13 cellular contexts compared by ENCODE assay signal in genomic region chr6:163429858-163430448, GRCh38.
"Had no signal": no experiment of that assay in that cellular context is flagged by ENCODE, and none has a peak within 500 bp of the region (broad histone marks: within the 10 kb centered on the region; RNA-seq: fewer than 3 reads in every experiment).

No MANE protein-coding gene starts in this region.

- H3K9me3 Mint-ChIP-seq: activated CD4-positive, alpha-beta memory T cell treated with anti-CD3 and anti-CD28 coated beads, Interleukin-2, amount 10 ng/mL, durations not matched to agents 7 days and 5 days; activated naive CD8-positive, alpha-beta T cell treated with anti-CD3 and anti-CD28 coated beads, Interleukin-2, amount 50 U/mL, for 24 hours; activated T-cell treated with anti-CD3 and anti-CD28 coated beads, Interleukin-2, amount 50 U/mL, for 72 hours; natural killer cell treated with Interleukin-12 subunit alpha and Interleukin-12 subunit beta and Interleukin-15 and Interleukin-18, amount 100 ng/mL, for 72 hours; stimulated activated naive CD8-positive, alpha-beta T cell treated with anti-CD3 and anti-CD28 coated beads, Interleukin-15, amount 100 ng/mL, for 72 hours; T-helper 2 cell treated with Interferon-gamma antibody and Interleukin-4, amounts not matched to agents 5 μg/mL and 100 μg/mL, for 36 hours had no signal

- H3K4me3 Mint-ChIP-seq: activated CD4-positive, alpha-beta memory T cell treated with anti-CD3 and anti-CD28 coated beads, Interleukin-2, amount 10 ng/mL, durations not matched to agents 7 days and 5 days; activated naive CD8-positive, alpha-beta T cell treated with anti-CD3 and anti-CD28 coated beads, Interleukin-2, amount 50 U/mL, for 24 hours; activated T-cell treated with anti-CD3 and anti-CD28 coated beads, Interleukin-2, amount 50 U/mL, for 72 hours; natural killer cell treated with Interleukin-12 subunit alpha and Interleukin-12 subunit beta and Interleukin-15 and Interleukin-18, amount 100 ng/mL, for 72 hours; stimulated activated naive CD8-positive, alpha-beta T cell treated with anti-CD3 and anti-CD28 coated beads, Interleukin-15, amount 100 ng/mL, for 72 hours; T-helper 2 cell treated with Interferon-gamma antibody and Interleukin-4, amounts not matched to agents 5 μg/mL and 100 μg/mL, for 36 hours had no signal

- DNase-seq: activated CD4-positive, alpha-beta memory T cell treated with anti-CD3 and anti-CD28 coated beads, Interleukin-2, amount 10 ng/mL, durations not matched to agents 7 days and 5 days; activated CD8-positive, alpha-beta memory T cell treated with anti-CD3 and anti-CD28 coated beads, Interleukin-2, amount 50 U/mL, for 4 hours; activated naive CD8-positive, alpha-beta T cell treated with anti-CD3 and anti-CD28 coated beads, Interleukin-2, amount 50 U/mL, for 24 hours; activated T-cell treated with anti-CD3 and anti-CD28 coated beads, Interleukin-2, amount 50 U/mL, for 72 hours; dermis blood vessel endothelial cell; glutamatergic neuron; left colon; stimulated activated CD4-positive, alpha-beta T cell treated with anti-CD3 and anti-CD28 coated beads, Interleukin-4, amount 100 ng/mL, for 1 hour; stimulated activated naive CD8-positive, alpha-beta T cell treated with anti-CD3 and anti-CD28 coated beads, Interleukin-15, amount 100 ng/mL, for 72 hours had no signal

- H3K9me3 ChIP-seq: ascending aorta had no signal

- H3K27ac ChIP-seq: ascending aorta had no signal

- H3K36me3 ChIP-seq: ascending aorta had no signal

- H3K36me3 Mint-ChIP-seq: natural killer cell treated with Interleukin-12 subunit alpha and Interleukin-12 subunit beta and Interleukin-15 and Interleukin-18, amount 100 ng/mL, for 72 hours had no signal

- H3K27me3 ChIP-seq: ascending aorta had no signal

- H3K4me3 ChIP-seq: ascending aorta had no signal

- H3K27ac Mint-ChIP-seq: activated CD4-positive, alpha-beta memory T cell treated with anti-CD3 and anti-CD28 coated beads, Interleukin-2, amount 10 ng/mL, durations not matched to agents 7 days and 5 days; activated naive CD8-positive, alpha-beta T cell treated with anti-CD3 and anti-CD28 coated beads, Interleukin-2, amount 50 U/mL, for 24 hours; activated T-cell treated with anti-CD3 and anti-CD28 coated beads, Interleukin-2, amount 50 U/mL, for 72 hours; stimulated activated naive CD8-positive, alpha-beta T cell treated with anti-CD3 and anti-CD28 coated beads, Interleukin-15, amount 100 ng/mL, for 72 hours; T-helper 2 cell treated with Interferon-gamma antibody and Interleukin-4, amounts not matched to agents 5 μg/mL and 100 μg/mL, for 36 hours had no signal

- ATAC-seq: activated naive CD8-positive, alpha-beta T cell treated with anti-CD3 and anti-CD28 coated beads, Interleukin-2, amount 50 U/mL, for 24 hours; activated T-cell treated with anti-CD3 and anti-CD28 coated beads, Interleukin-2, amount 50 U/mL, for 72 hours; esophagus mucosa; left colon; natural killer cell treated with Interleukin-12 subunit alpha and Interleukin-12 subunit beta and Interleukin-15 and Interleukin-18, amount 100 ng/mL, for 72 hours; stimulated activated naive CD8-positive, alpha-beta T cell treated with anti-CD3 and anti-CD28 coated beads, Interleukin-15, amount 100 ng/mL, for 72 hours had no signal

- H3K27me3 Mint-ChIP-seq: activated CD4-positive, alpha-beta memory T cell treated with anti-CD3 and anti-CD28 coated beads, Interleukin-2, amount 10 ng/mL, durations not matched to agents 7 days and 5 days; activated naive CD8-positive, alpha-beta T cell treated with anti-CD3 and anti-CD28 coated beads, Interleukin-2, amount 50 U/mL, for 24 hours; natural killer cell treated with Interleukin-12 subunit alpha and Interleukin-12 subunit beta and Interleukin-15 and Interleukin-18, amount 100 ng/mL, for 72 hours; stimulated activated naive CD8-positive, alpha-beta T cell treated with anti-CD3 and anti-CD28 coated beads, Interleukin-15, amount 100 ng/mL, for 72 hours had no signal
